In the genomic region with DNA sequence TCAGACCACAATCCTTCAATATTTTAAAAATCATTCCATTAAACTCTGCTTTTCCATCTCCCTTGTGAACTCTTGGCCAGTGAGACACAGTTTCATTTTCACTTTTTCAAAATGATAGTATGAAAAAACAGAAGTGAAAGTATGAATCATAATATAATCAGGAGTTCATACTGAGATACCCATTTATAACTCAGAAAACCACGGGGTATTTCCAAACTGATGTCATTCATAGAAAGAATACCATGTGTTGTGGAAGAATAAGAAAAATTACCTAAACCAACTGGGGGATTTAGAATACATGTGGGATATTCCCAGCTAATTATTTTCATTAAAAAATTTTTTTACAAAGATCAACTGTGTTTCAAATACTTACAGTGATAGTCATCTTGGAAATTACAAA, we compare ENCODE assay signal across 7 cellular contexts.
A peak's percentile ranks its signal among the peaks of the same experiment; 100 is the strongest.
DNase-seq lines count a peak whose midpoint lies in the region; FAIRE-seq and TF ChIP-seq lines count a peak whose summit lies in the region.

No MANE protein-coding gene starts in this region.

- H3K4me3 ChIP-seq in HFF-Myc (replicated peaks; ENCODE audit: low read depth, low read length) (no peak overlapping the region), small intestine (ENCODE audit: low read depth in 1 of 2, low read length in 2 of 2) (no peak overlapping the region), testis (no peak overlapping the region)

- WGBS in small intestine, 3 donors = 0 to 2% (median 2%) methylated on average over 1 of the region's 1 CpG
- WGBS in testis, 2 donors = 23 to 30% methylated on average over 1 of the region's 1 CpG

- H3K36me3 ChIP-seq in small intestine (ENCODE audit: control insufficient read depth in 2 of 2, insufficient read depth in 2 of 2, low read length in 2 of 2) (no peaks in the 10 kb centered on the region), testis (ENCODE audit: low read depth, missing control alignments) (no peaks in the 10 kb centered on the region)

- peak; percentile 51 for DNase-seq in GM18507 (ENCODE audit: extremely low spot score, insufficient read length, low read depth)
- peak; percentile 4 for DNase-seq in HFF-Myc (ENCODE audit: extremely low read depth, low read depth)
- peak; percentile 95 for DNase-seq in MV-4-11 (lab: John Stamatoyannopoulos, UW)
- DNase-seq in central memory CD4-positive, alpha-beta T cell = peak; percentile 67
- peak; percentile 29 for DNase-seq in small intestine
- no peak for DNase-seq in globus pallidus (ENCODE audit: low spot score)
- DNase-seq in testis = no peak

- H3K27me3 ChIP-seq in small intestine (ENCODE audit: control insufficient read depth in 2 of 2, insufficient read depth in 2 of 2, low read length in 2 of 2) = no peaks in the 10 kb centered on the region
- no peaks in the 10 kb centered on the region for H3K27me3 ChIP-seq in testis

- FAIRE-seq in GM18507 (lab: Jason Lieb, UNC) (peak; percentile 93), small intestine (lab: Jason Lieb, UNC) (peak; percentile 81)

- no peak overlapping the region for H3K27ac ChIP-seq in small intestine (ENCODE audit: low read depth in 1 of 2, low read length in 1 of 2)
- no peak overlapping the region for H3K27ac ChIP-seq in testis

- H3K9me3 ChIP-seq in small intestine (ENCODE audit: control insufficient read depth, low read depth) (peaks cover 1% of the 10 kb centered on the region), testis (no peaks in the 10 kb centered on the region)

- no peak for TF ChIP-seq POLR2A in testis (IDR thresholded peaks at IDR 0.05)

- intact Hi-C loops in testis (cut with DNase I; ENCODE audit: low total_unique reads) = no loop called here

- TF ChIP-seq CTCF in HFF-Myc (IDR thresholded peaks at IDR 0.05; ENCODE audit: low read depth, low read length, missing control alignments) (no peak), testis (IDR thresholded peaks at IDR 0.05) (no peak)

- H3K4me1 ChIP-seq in small intestine (ENCODE audit: control insufficient read depth in 2 of 2, insufficient read depth in 1 of 2, low read depth in 1 of 2, low read length in 1 of 2) (no peaks in the 10 kb centered on the region), testis (no peaks in the 10 kb centered on the region)

Comparison
In these comparisons a context has a peak if more than half of its experiments do, and no peak if none do; other contexts are left out.
1. DNase-seq: peak in GM18507 (single experiment), HFF-Myc (single experiment), MV-4-11 (single experiment), central memory CD4-positive, alpha-beta T cell (single experiment) and small intestine (single experiment); none in globus pallidus (single experiment) and testis (single experiment).